In the genomic region with DNA sequence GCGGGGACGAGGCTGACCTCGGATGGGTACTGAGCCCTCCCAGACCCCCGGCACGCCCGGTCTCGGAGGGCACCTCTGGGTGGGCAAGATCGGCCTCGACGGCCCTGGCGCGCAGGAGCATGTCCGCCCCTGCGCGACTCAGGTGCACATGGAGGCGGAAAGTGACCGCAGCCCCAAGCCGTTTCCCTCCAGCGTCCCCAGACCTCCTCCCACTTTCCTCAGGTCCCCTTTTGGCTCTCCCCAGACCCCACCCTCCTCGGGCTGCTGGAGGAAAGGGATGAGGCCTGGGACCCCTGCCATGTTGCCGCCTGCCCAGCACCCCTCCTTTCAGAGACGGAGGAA, we compare ENCODE assay signal across 9 cellular contexts. TPM values are rescaled to one million over a fixed set of nuclear protein-coding genes. Genes with fewer than 3 reads are reported as not detected.
DNase-seq lines count a peak whose midpoint lies in the region; ATAC-seq and TF ChIP-seq lines count a peak whose summit lies in the region.
"Had no signal": no experiment of that assay in that cellular context is flagged by ENCODE, and none has a peak within 500 bp of the region (broad histone marks: within the 10 kb centered on the region; RNA-seq: fewer than 3 reads in every experiment).

No MANE protein-coding gene starts in this region.

- POLR2A ChIA-PET in CD4-positive, alpha-beta memory T cell (lab: Charles Lee; ENCODE audit: partially characterized antibody), result interaction anchor here (0.8 to 4.8 kb wide), 3 partner anchors 11 to 35 kb away, joined by 4 to 54 read pairs (median 25); a partner anchor contains a TSS

- H3K9me3 Mint-ChIP-seq in CD4-positive, alpha-beta memory T cell, result no peaks in the 10 kb centered on the region

- peaks cover 3 to 32% (median 16%) of the 10 kb centered on the region in 4 donors for H3K4me1 Mint-ChIP-seq in CD4-positive, alpha-beta memory T cell

- H3K27me3 ChIP-seq in CD4-positive, alpha-beta memory T cell (ENCODE audit: insufficient read depth, low read length), result no peaks in the 10 kb centered on the region
- no peaks in the 10 kb centered on the region for H3K27me3 ChIP-seq in RWPE2 (ENCODE audit: insufficient read depth, poor library complexity, severe bottlenecking)
- peaks cover 0 to 28% (median 0%) of the 10 kb centered on the region in 4 donors for H3K27me3 ChIP-seq in esophagus squamous epithelium
- no peaks in the 10 kb centered on the region for H3K27me3 ChIP-seq in rectal smooth muscle tissue (ENCODE audit: control insufficient read depth, insufficient read depth, low read length)

- TF ChIP-seq CTCF in RWPE2 (IDR thresholded peaks at IDR 0.05; ENCODE audit: poor library complexity, severe bottlenecking) (no peak), esophagus squamous epithelium (IDR thresholded peaks at IDR 0.05) (no peak)

- peaks cover under 1 to 2% of the 10 kb centered on the region in 2 donors for H3K36me3 Mint-ChIP-seq in CD4-positive, alpha-beta memory T cell

- peaks cover under 1% of the 10 kb centered on the region for H3K36me3 ChIP-seq in CD4-positive, alpha-beta memory T cell (ENCODE audit: insufficient read depth, low read length)
- H3K36me3 ChIP-seq in RWPE2 (ENCODE audit: low read depth), result peaks cover 3% of the 10 kb centered on the region
- peaks cover 0 to 3% (median 2%) of the 10 kb centered on the region in 3 donors for H3K36me3 ChIP-seq in esophagus squamous epithelium
- peaks cover under 1% of the 10 kb centered on the region for H3K36me3 ChIP-seq in rectal smooth muscle tissue (ENCODE audit: control insufficient read depth, insufficient read depth, low read length)

- H3K4me3 ChIP-seq in CD4-positive, alpha-beta memory T cell (ENCODE audit: low read length in 2 of 2), result no peak overlapping the region
- H3K4me3 ChIP-seq in RWPE2 (ENCODE audit: severe bottlenecking) (peak overlapping the region; percentile 9), esophagus squamous epithelium (peak overlapping the region; percentile 12 to 65 (median 42)), rectal smooth muscle tissue (ENCODE audit: low read length) (peak overlapping the region; percentile 54)

- H3K9ac ChIP-seq in rectal smooth muscle tissue (ENCODE audit: low read length), result no peak overlapping the region

- H3K27ac ChIP-seq in CD4-positive, alpha-beta memory T cell (ENCODE audit: low read depth, low read length), result no peak overlapping the region
- H3K27ac ChIP-seq in RWPE2 (ENCODE audit: poor library complexity, severe bottlenecking), result no peak overlapping the region
- H3K27ac ChIP-seq in esophagus squamous epithelium, result peak overlapping the region; percentile 3 to 58 (median 37)
- no peak overlapping the region for H3K27ac ChIP-seq in rectal smooth muscle tissue (ENCODE audit: low read depth, low read length)

- H3K27ac Mint-ChIP-seq in CD4-positive, alpha-beta memory T cell, result peak overlapping the region in 3 of 7 donors; percentile 59 to 80 (median 79)

- intact Hi-C loops in CD4-positive, alpha-beta memory T cell (cut with micrococcal nuclease), result no loop called here
- intact Hi-C loops in esophagus squamous epithelium (cut with DNase I), result no loop called here

- H3K4me1 ChIP-seq in CD4-positive, alpha-beta memory T cell (ENCODE audit: insufficient read depth, low read length), result peaks cover 24% of the 10 kb centered on the region
- peaks cover 4% of the 10 kb centered on the region for H3K4me1 ChIP-seq in RWPE2 (ENCODE audit: insufficient read depth, poor library complexity, severe bottlenecking)
- peaks cover 18 to 52% (median 19%) of the 10 kb centered on the region in 3 donors for H3K4me1 ChIP-seq in esophagus squamous epithelium
- H3K4me1 ChIP-seq in rectal smooth muscle tissue (ENCODE audit: control insufficient read depth, insufficient read depth, low read length), result peaks cover 6% of the 10 kb centered on the region

- WGBS in esophagus squamous epithelium, 2 donors, result 26 to 60% methylated on average over 1 to 10 of the region's 22 CpGs

- H3K4me3 Mint-ChIP-seq in CD4-positive, alpha-beta memory T cell, result peak overlapping the region in 7 of 8 donors; percentile 15 to 75 (median 65)

- no peaks in the 10 kb centered on the region for H3K9me3 ChIP-seq in CD4-positive, alpha-beta memory T cell (ENCODE audit: control insufficient read depth in 1 of 2, low read length in 2 of 2)
- H3K9me3 ChIP-seq in RWPE2 (ENCODE audit: severe bottlenecking) (no peaks in the 10 kb centered on the region), esophagus squamous epithelium (no peaks in the 10 kb centered on the region)

- peaks cover 2% of the 10 kb centered on the region in 2 donors for H3K27me3 Mint-ChIP-seq in CD4-positive, alpha-beta memory T cell

- TF ChIP-seq POLR2A in esophagus squamous epithelium (IDR thresholded peaks at IDR 0.05), result no peak

- CTCF ChIA-PET in CD4-positive, alpha-beta memory T cell (lab: Charles Lee; ENCODE audit: partially characterized antibody), result interaction anchor here (1.4 to 18.4 kb wide), 3 partner anchors 10 to 227 kb away, joined by 4 to 554 read pairs (median 6); a partner anchor contains a TSS

- ATAC-seq in RWPE2 (ENCODE audit: low read depth), result no peak

- no peak for DNase-seq in CD4-positive, alpha-beta memory T cell
- DNase-seq in RWPE2 (ENCODE audit: low spot score) (no peak), esophagus squamous epithelium (lab: John Stamatoyannopoulos, UW) (no peak), NCI-H146 (lab: John Stamatoyannopoulos, UW) (no peak), dermis blood vessel endothelial cell (no peak), NCI-H2029 (lab: John Stamatoyannopoulos, UW) (no peak), T-helper 9 cell (no peak)

RNA-seq across cellular contexts. Expression of a gene that starts 10.0 kb away (rescaled TPM):
- total RNA-seq in CD4-positive, alpha-beta memory T cell, result 1,000 to 10,000 TPM; 3,210 to 3,299 TPM
- polyA plus RNA-seq in CD4-positive, alpha-beta memory T cell, result 1,000 to 10,000 TPM; 2,224 to 3,294 TPM
- total RNA-seq in esophagus squamous epithelium (1,000 to 10,000 TPM; 1,949 to 3,028 (median 2,392) TPM), dermis blood vessel endothelial cell (1,928 and 2,101 TPM in 2 replicates)

RNA-seq across cellular contexts. Expression of a gene that starts 12.6 kb away (rescaled TPM):
- total RNA-seq in CD4-positive, alpha-beta memory T cell, result 10 to 100 TPM; 22.2 to 25.7 TPM
- polyA plus RNA-seq in CD4-positive, alpha-beta memory T cell, result 1 to 10 TPM in 1 of 2 donors, under 1 TPM in 1; 0.20 to 2.0 TPM
- total RNA-seq in esophagus squamous epithelium (1 to 10 TPM in 2 of 4 donors, under 1 TPM in 2; 0.53 to 3.6 (median 0.99) TPM), dermis blood vessel endothelial cell (1.0 and 2.8 TPM in 2 replicates)

RNA-seq across cellular contexts. Expression of a gene that starts 15.7 kb away (rescaled TPM):
- total RNA-seq in CD4-positive, alpha-beta memory T cell, result not detected
- polyA plus RNA-seq in CD4-positive, alpha-beta memory T cell, result not detected
- total RNA-seq in esophagus squamous epithelium (under 1 TPM in 2 of 4 donors, not detected in 2; 0.18 to 0.19 TPM), dermis blood vessel endothelial cell (0.05 and 0.34 TPM in 2 replicates)

RNA-seq across cellular contexts. Expression of a gene that starts 44.1 kb away (rescaled TPM):
- total RNA-seq in CD4-positive, alpha-beta memory T cell, result not detected
- polyA plus RNA-seq in CD4-positive, alpha-beta memory T cell, result not detected
- total RNA-seq in esophagus squamous epithelium (not detected), dermis blood vessel endothelial cell (not detected in 2 replicates)
- total RNA-seq: subcutaneous adipose tissue had no signal

RNA-seq across cellular contexts. Expression of a gene that starts 58.6 kb away (rescaled TPM):
- 10 to 100 TPM; 15.8 to 16.4 TPM for total RNA-seq in CD4-positive, alpha-beta memory T cell
- 1 to 10 TPM; 2.5 to 4.5 TPM for polyA plus RNA-seq in CD4-positive, alpha-beta memory T cell
- 1 to 10 TPM; 1.2 to 7.2 (median 4.6) TPM for total RNA-seq in esophagus squamous epithelium
- total RNA-seq in dermis blood vessel endothelial cell, result not detected in 2 replicates

Comparison
In these comparisons a context has a peak if more than half of its experiments do, and no peak if none do; other contexts are left out.
1. H3K27ac ChIP-seq: peak in esophagus squamous epithelium (4 of 4); none in CD4-positive, alpha-beta memory T cell (single experiment), RWPE2 (single experiment) and rectal smooth muscle tissue (single experiment).
2. H3K4me3 ChIP-seq: peak in RWPE2 (single experiment), esophagus squamous epithelium (4 of 4) and rectal smooth muscle tissue (single experiment); none in CD4-positive, alpha-beta memory T cell (0 of 2).